In the genomic region with DNA sequence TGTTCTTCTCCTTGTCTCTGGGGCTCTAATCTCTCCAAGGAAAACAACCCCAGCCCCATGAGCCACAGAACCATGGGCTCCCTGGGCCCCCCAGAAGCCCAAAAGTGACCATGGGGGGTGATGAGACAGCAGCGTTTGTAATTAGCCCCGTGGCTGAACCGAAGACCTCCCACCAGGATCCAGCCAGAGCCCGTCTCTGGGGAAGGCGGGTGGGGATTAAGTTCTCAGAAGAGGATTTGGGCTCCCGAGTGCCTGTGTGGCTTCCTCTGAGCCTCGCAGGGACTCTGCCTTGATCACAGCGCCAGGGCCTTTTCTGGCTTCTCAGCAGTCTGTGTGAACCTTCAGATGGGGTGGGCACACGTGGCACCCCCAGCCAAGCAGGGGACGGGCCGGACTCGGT, we compare ENCODE assay signal across 1 cellular context.
TF ChIP-seq lines count a peak whose summit lies in the region.

No MANE protein-coding gene starts in this region.

TF ChIP-seq in HepG2, 621 proteins besides CTCF, POLR2A, EP300 and RAD21 (continued from another document):
- no peak for TF ChIP-seq RNF219 (CRISPR knock-in tag; IDR thresholded peaks at IDR 0.05)
- TF ChIP-seq, protein P1, sequence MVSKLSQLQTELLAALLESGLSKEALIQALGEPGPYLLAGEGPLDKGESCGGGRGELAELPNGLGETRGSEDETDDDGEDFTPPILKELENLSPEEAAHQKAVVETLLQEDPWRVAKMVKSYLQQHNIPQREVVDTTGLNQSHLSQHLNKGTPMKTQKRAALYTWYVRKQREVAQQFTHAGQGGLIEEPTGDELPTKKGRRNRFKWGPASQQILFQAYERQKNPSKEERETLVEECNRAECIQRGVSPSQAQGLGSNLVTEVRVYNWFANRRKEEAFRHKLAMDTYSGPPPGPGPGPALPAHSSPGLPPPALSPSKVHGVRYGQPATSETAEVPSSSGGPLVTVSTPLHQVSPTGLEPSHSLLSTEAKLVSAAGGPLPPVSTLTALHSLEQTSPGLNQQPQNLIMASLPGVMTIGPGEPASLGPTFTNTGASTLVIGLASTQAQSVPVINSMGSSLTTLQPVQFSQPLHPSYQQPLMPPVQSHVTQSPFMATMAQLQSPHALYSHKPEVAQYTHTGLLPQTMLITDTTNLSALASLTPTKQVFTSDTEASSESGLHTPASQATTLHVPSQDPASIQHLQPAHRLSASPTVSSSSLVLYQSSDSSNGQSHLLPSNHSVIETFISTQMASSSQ (IDR thresholded peaks at IDR 0.05; ENCODE audit: low read depth): no peak
- TF ChIP-seq, protein P1 (CRISPR knock-in tag; IDR thresholded peaks at IDR 0.05; ENCODE audit: borderline replicate concordance): no peak
- TF ChIP-seq ZNF747 (CRISPR knock-in tag; IDR thresholded peaks at IDR 0.05; ENCODE audit: borderline replicate concordance): no peak
- TF ChIP-seq EHMT2 (IDR thresholded peaks at IDR 0.05; ENCODE audit: borderline replicate concordance, low read depth, low read length): no peak
- TF ChIP-seq PPARG (CRISPR knock-in tag; conservative IDR thresholded peaks at IDR 0.05): no peak
- no peak for TF ChIP-seq ZNF160 (CRISPR knock-in tag; IDR thresholded peaks at IDR 0.05)
- no peak for TF ChIP-seq NR3C1 (CRISPR knock-in tag; IDR thresholded peaks at IDR 0.05)
- no peak for TF ChIP-seq TCF12 (IDR thresholded peaks at IDR 0.05)
- TF ChIP-seq TCF12 (CRISPR knock-in tag; IDR thresholded peaks at IDR 0.05): no peak
- TF ChIP-seq, protein P2, sequence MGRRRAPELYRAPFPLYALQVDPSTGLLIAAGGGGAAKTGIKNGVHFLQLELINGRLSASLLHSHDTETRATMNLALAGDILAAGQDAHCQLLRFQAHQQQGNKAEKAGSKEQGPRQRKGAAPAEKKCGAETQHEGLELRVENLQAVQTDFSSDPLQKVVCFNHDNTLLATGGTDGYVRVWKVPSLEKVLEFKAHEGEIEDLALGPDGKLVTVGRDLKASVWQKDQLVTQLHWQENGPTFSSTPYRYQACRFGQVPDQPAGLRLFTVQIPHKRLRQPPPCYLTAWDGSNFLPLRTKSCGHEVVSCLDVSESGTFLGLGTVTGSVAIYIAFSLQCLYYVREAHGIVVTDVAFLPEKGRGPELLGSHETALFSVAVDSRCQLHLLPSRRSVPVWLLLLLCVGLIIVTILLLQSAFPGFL (CRISPR knock-in tag; IDR thresholded peaks at IDR 0.05): no peak
- no peak for TF ChIP-seq MYPOP (CRISPR knock-in tag; IDR thresholded peaks at IDR 0.05)
